ENCODE assay signal across 11 cellular contexts in genomic region chr1:116666090-116666489, GRCh38. TPM values are rescaled to one million over a fixed set of nuclear protein-coding genes. Genes with fewer than 3 reads are reported as not detected.
DNase-seq lines count a peak whose midpoint lies in the region; ATAC-seq lines count a peak whose summit lies in the region.
"Had no signal": no experiment of that assay in that cellular context is flagged by ENCODE, and none has a peak within 500 bp of the region (broad histone marks: within the 10 kb centered on the region; RNA-seq: fewer than 3 reads in every experiment).

No MANE protein-coding gene starts in this region.

- in situ Hi-C loops in G401 (cut with HindIII; ENCODE audit: low sequenced_read_pairs) = no loop called here

- POLR2A ChIA-PET in CD4-positive, alpha-beta memory T cell (lab: Charles Lee; ENCODE audit: partially characterized antibody) = no interaction called here

- H3K4me1 ChIP-seq in CD4-positive, alpha-beta memory T cell (ENCODE audit: insufficient read depth, low read length) = peaks cover 9% of the 10 kb centered on the region
- H3K4me1 ChIP-seq in HUES6 (ENCODE audit: control insufficient read depth, insufficient read depth, low read length) (peaks cover 25% of the 10 kb centered on the region), ectodermal cell (ENCODE audit: control insufficient read depth, insufficient read depth, low read length) (peaks cover 3% of the 10 kb centered on the region)

- H3K4me3 Mint-ChIP-seq in CD4-positive, alpha-beta memory T cell = peak overlapping the region; percentile 18 to 86 (median 81)
- H3K4me3 Mint-ChIP-seq in natural killer cell treated with Interleukin-12 subunit alpha and Interleukin-12 subunit beta and Interleukin-15 and Interleukin-18, amount 100 ng/mL, for 72 hours = peak overlapping the region; percentile 70

- 62 to 65% methylated on average over 11 of the region's 11 CpGs for WGBS in ectodermal cell, 2 experiments

- peaks cover 17 to 23% of the 10 kb centered on the region in 2 donors for H3K27me3 Mint-ChIP-seq in CD4-positive, alpha-beta memory T cell
- H3K27me3 Mint-ChIP-seq in natural killer cell treated with Interleukin-12 subunit alpha and Interleukin-12 subunit beta and Interleukin-15 and Interleukin-18, amount 100 ng/mL, for 72 hours = peaks cover 37 to 64% of the 10 kb centered on the region in 2 donors

- ATAC-seq in natural killer cell treated with Interleukin-12 subunit alpha and Interleukin-12 subunit beta and Interleukin-15 and Interleukin-18, amount 100 ng/mL, for 72 hours = no peak
- ATAC-seq in HG03025 (IDR thresholded peaks at IDR 0.05; ENCODE audit: low FRiP score, unreplicated experiment) = no peak
- ATAC-seq: esophagus mucosa had no signal

- intact Hi-C loops in CD4-positive, alpha-beta memory T cell (cut with micrococcal nuclease) = no loop called here

- H3K27ac ChIP-seq in CD4-positive, alpha-beta memory T cell (ENCODE audit: low read depth, low read length) = no peak overlapping the region
- no peak overlapping the region for H3K27ac ChIP-seq in HUES6 (ENCODE audit: low read depth, low read length)
- H3K27ac ChIP-seq in ectodermal cell (ENCODE audit: insufficient read depth, low read depth, low read length, poor library complexity, severe bottlenecking) = no peak overlapping the region

- CTCF ChIA-PET in CD4-positive, alpha-beta memory T cell (lab: Charles Lee; ENCODE audit: partially characterized antibody) = no interaction called here

- H3K4me3 ChIP-seq in CD4-positive, alpha-beta memory T cell (ENCODE audit: low read length in 2 of 2) = no peak overlapping the region
- peak overlapping the region; percentile 77 for H3K4me3 ChIP-seq in HUES6 (ENCODE audit: low read depth, low read length)
- H3K4me3 ChIP-seq in ectodermal cell (ENCODE audit: insufficient read depth, low read depth, low read length) = peak overlapping the region; percentile 64

- H3K27me3 ChIP-seq in CD4-positive, alpha-beta memory T cell (ENCODE audit: insufficient read depth, low read length) = peaks cover 12% of the 10 kb centered on the region
- H3K27me3 ChIP-seq in HUES6 (ENCODE audit: control insufficient read depth, insufficient read depth, low read length) (peaks cover 19% of the 10 kb centered on the region), ectodermal cell (ENCODE audit: control insufficient read depth, insufficient read depth, low read length, poor library complexity, severe bottlenecking) (peaks cover 23% of the 10 kb centered on the region)

- no peak for DNase-seq in CD4-positive, alpha-beta memory T cell
- no peak for DNase-seq in natural killer cell treated with Interleukin-12 subunit alpha and Interleukin-12 subunit beta and Interleukin-15 and Interleukin-18, amount 100 ng/mL, for 72 hours (ENCODE audit: low spot score)
- no peak for DNase-seq in epidermal melanocyte (ENCODE audit: insufficient read length, low spot score)
- no peak for DNase-seq in G401 (ENCODE audit: low spot score)
- no peak for DNase-seq in A172 (ENCODE audit: low spot score)
- DNase-seq: activated CD4-positive, CD25-positive, alpha-beta regulatory T cell treated with anti-CD3 and anti-CD28 coated beads, Interleukin-2, amount 50 U/mL, for 72 hours; NCI-H2081 treated with DMSO at 0.1 percent for 48 hours had no signal

- H3K36me3 Mint-ChIP-seq in CD4-positive, alpha-beta memory T cell = no peaks in the 10 kb centered on the region
- no peaks in the 10 kb centered on the region for H3K36me3 Mint-ChIP-seq in natural killer cell treated with Interleukin-12 subunit alpha and Interleukin-12 subunit beta and Interleukin-15 and Interleukin-18, amount 100 ng/mL, for 72 hours

- H3K9ac ChIP-seq in HUES6 (ENCODE audit: low read length) = peak overlapping the region; percentile 1

- H3K27ac Mint-ChIP-seq in CD4-positive, alpha-beta memory T cell = peak overlapping the region in 1 of 7 donors; percentile 53
- no peak overlapping the region for H3K27ac Mint-ChIP-seq in natural killer cell treated with Interleukin-12 subunit alpha and Interleukin-12 subunit beta and Interleukin-15 and Interleukin-18, amount 100 ng/mL, for 72 hours

- no peaks in the 10 kb centered on the region for H3K36me3 ChIP-seq in CD4-positive, alpha-beta memory T cell (ENCODE audit: insufficient read depth, low read length)
- H3K36me3 ChIP-seq in HUES6 (ENCODE audit: control insufficient read depth, insufficient read depth, low read length) = peaks cover 4% of the 10 kb centered on the region; the same call in 1 of the 2 replicates
- no peaks in the 10 kb centered on the region for H3K36me3 ChIP-seq in ectodermal cell (ENCODE audit: control insufficient read depth, insufficient read depth, low read length)

- H3K9me3 Mint-ChIP-seq in CD4-positive, alpha-beta memory T cell = no peaks in the 10 kb centered on the region
- H3K9me3 Mint-ChIP-seq in natural killer cell treated with Interleukin-12 subunit alpha and Interleukin-12 subunit beta and Interleukin-15 and Interleukin-18, amount 100 ng/mL, for 72 hours = no peaks in the 10 kb centered on the region

- peaks cover 6 to 18% (median 10%) of the 10 kb centered on the region in 4 donors for H3K4me1 Mint-ChIP-seq in CD4-positive, alpha-beta memory T cell
- no peaks in the 10 kb centered on the region for H3K4me1 Mint-ChIP-seq in natural killer cell treated with Interleukin-12 subunit alpha and Interleukin-12 subunit beta and Interleukin-15 and Interleukin-18, amount 100 ng/mL, for 72 hours (ENCODE audit: low read depth in 2 of 2)

- no peaks in the 10 kb centered on the region for H3K9me3 ChIP-seq in CD4-positive, alpha-beta memory T cell (ENCODE audit: control insufficient read depth in 1 of 2, low read length in 2 of 2)
- H3K9me3 ChIP-seq in HUES6 (ENCODE audit: control insufficient read depth, insufficient read depth, low read depth, low read length) (no peaks in the 10 kb centered on the region), ectodermal cell (ENCODE audit: control insufficient read depth, low read length) (no peaks in the 10 kb centered on the region)

RNA-seq across cellular contexts. Expression of gene IGSF3, which starts 1.4 kb away (rescaled TPM):
- total RNA-seq in CD4-positive, alpha-beta memory T cell = under 1 TPM in 1 of 2 experiments, not detected in 1; 0.06 TPM
- polyA plus RNA-seq in CD4-positive, alpha-beta memory T cell = not detected
- 25.2 TPM for polyA plus RNA-seq in ectodermal cell (2013, experiment 1 of 4)
- polyA plus RNA-seq in ectodermal cell (2013, experiment 2 of 4) = 26.9 TPM
- 19.5 TPM for polyA plus RNA-seq in ectodermal cell (2013, experiment 3 of 4)
- 22.9 TPM for polyA plus RNA-seq in ectodermal cell (2013, experiment 4 of 4)
- total RNA-seq in natural killer cell treated with Interleukin-12 subunit alpha and Interleukin-12 subunit beta and Interleukin-15 and Interleukin-18, amount 100 ng/mL, for 72 hours = under 1 TPM; 0.24 to 0.36 TPM
- total RNA-seq in G401 (2014; rRNA removed; shearing (Covaris generic)) = 7.2 and 8.5 TPM in 2 replicates
- total RNA-seq in A172 (2014; rRNA removed; shearing (Covaris generic)) = 20.9 and 26.0 TPM in 2 replicates

Comparison
In these comparisons a context has a peak if more than half of its experiments do, and no peak if none do; other contexts are left out.
1. H3K4me3 ChIP-seq: peak in HUES6 (single experiment) and ectodermal cell (single experiment); none in CD4-positive, alpha-beta memory T cell (0 of 2).